ENCODE assay signal across 8 cellular contexts in the genomic region with DNA sequence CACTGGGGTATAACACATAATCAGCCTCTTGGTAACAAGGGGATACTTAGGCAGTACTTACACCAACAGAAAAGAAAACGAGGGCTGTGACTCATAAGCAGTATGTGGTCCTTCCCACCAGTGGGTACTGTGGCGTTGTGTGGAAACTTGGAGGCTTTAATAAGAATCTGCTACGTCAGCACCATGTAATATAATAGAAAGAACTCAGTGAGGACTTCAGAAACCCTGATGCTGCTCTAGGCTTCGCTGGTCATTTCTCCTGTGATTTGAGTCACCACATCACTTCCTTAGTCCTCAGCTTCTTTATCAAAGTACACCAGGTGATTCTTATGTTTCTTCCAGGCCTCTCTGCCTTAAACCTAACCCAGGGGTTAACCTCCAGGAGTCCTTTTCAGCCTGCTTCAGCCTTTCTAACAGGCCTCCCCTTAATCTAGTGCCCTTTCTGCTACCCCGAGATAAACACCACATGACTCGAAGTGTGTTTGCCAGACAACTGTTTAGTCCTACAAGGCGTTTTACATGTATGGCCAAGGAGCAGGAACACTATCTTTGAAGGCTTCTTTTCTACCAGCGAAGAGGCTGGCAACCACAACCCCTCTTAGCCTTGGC.
DNase-seq lines count a peak whose midpoint lies in the region; ATAC-seq and TF ChIP-seq lines count a peak whose summit lies in the region.

No MANE protein-coding gene starts in this region.

- H3K36me3 ChIP-seq in SK-N-SH (replicated peaks in 1 of 2; ENCODE audit: control insufficient read depth in 1 of 2, insufficient read depth in 2 of 2, low read length in 1 of 2), result no peaks in the 10 kb centered on the region

- 82% methylated on average over 8 of the region's 8 CpGs for WGBS in SK-N-SH (ENCODE audit: low lambda C conversion rate)

- CTCF ChIA-PET in SK-N-SH (lab: Yijun Ruan, JAX), result interaction anchor here (1.4 kb wide), 1 partner anchor 92 kb away, joined by 3 read pairs; no protein-coding TSS in a partner anchor

- no peak overlapping the region; a peak in 1 of 4 replicates for H3K27ac ChIP-seq in SK-N-SH (ENCODE audit: low read depth in 2 of 2, low read length in 1 of 2)

- H3K9me3 ChIP-seq in SK-N-SH, result no peaks in the 10 kb centered on the region

- H3K79me2 ChIP-seq in SK-N-SH (ENCODE audit: insufficient read depth), result peaks cover 19% of the 10 kb centered on the region; the same call in 1 of the 2 replicates

- peaks cover 9% of the 10 kb centered on the region for H3F3A ChIP-seq in SK-N-SH (replicated peaks; ENCODE audit: insufficient read depth)

- ATAC-seq in HG02588 (IDR thresholded peaks at IDR 0.05; ENCODE audit: unreplicated experiment), result peak; percentile 54
- peak; percentile 65 for ATAC-seq in stimulated activated naive CD8-positive, alpha-beta T cell treated with anti-CD3 and anti-CD28 coated beads, Interleukin-15, Interleukin-2, amounts not matched to agents 100 U/mL and 50 U/mL, for 24 hours

- H3K9me2 ChIP-seq in SK-N-SH, result no peaks in the 10 kb centered on the region

- H3K4me1 ChIP-seq in SK-N-SH (ENCODE audit: control insufficient read depth in 1 of 2, insufficient read depth in 2 of 2, low read depth in 1 of 2, low read length in 1 of 2), result peaks cover 2 to 24% of the 10 kb centered on the region in 2 experiments; a peak in 3 of 4 replicates

- no peaks in the 10 kb centered on the region for H4K20me1 ChIP-seq in SK-N-SH (ENCODE audit: insufficient read depth)

- POLR2A ChIA-PET in SK-N-SH (lab: Yijun Ruan, JAX), result no interaction called here

- no peak overlapping the region for H2AFZ ChIP-seq in SK-N-SH (ENCODE audit: low read depth)

- TF ChIP-seq EP300 in SK-N-SH (IDR thresholded peaks at IDR 0.05; ENCODE audit: borderline replicate concordance in 1 of 2, low read depth in 1 of 2, low read length in 1 of 2), result no peak

- DNase-seq in SK-N-SH (no peak), astrocyte of the hippocampus (ENCODE audit: low read depth, low spot score) (peak; percentile 93), lung microvascular endothelial cell (ENCODE audit: low read depth in 2 of 2) (peak; percentile 49 to 82), GOT3 (lab: John Stamatoyannopoulos, UW) (no peak), NCI-H1436 (lab: John Stamatoyannopoulos, UW) (no peak)
- DNase-seq in stimulated activated naive CD8-positive, alpha-beta T cell treated with anti-CD3 and anti-CD28 coated beads, Interleukin-15, Interleukin-2, amounts not matched to agents 100 U/mL and 50 U/mL, for 24 hours, result peak; percentile 68

- no peak overlapping the region for H3K9ac ChIP-seq in SK-N-SH

- no peaks in the 10 kb centered on the region for H3K27me3 ChIP-seq in SK-N-SH (ENCODE audit: insufficient read depth)

- TF ChIP-seq CTCF in GM12874 (IDR thresholded peaks at IDR 0.05; ENCODE audit: insufficient read depth, low read depth, low read length) (0 out of 2 replicates have a peak, but pooled peaks have one; percentile 4), SK-N-SH (IDR thresholded peaks at IDR 0.05) (0 out of 2 replicates have a peak, but pooled peaks have one; percentile 15)

- H3K4me2 ChIP-seq in SK-N-SH, result no peak overlapping the region

- H3K4me3 ChIP-seq in SK-N-SH (ENCODE audit: low read depth in 2 of 2, low read length in 1 of 2), result no peak overlapping the region

- no peak for TF ChIP-seq RAD21 in SK-N-SH (IDR thresholded peaks at IDR 0.05; ENCODE audit: low read length)

TF ChIP-seq in SK-N-SH, 30 proteins besides CTCF, POLR2A, EP300 and RAD21:
- no peak for TF ChIP-seq FOSL2 (IDR thresholded peaks at IDR 0.05; ENCODE audit: borderline replicate concordance, low read depth)

Comparison
In these comparisons a context has a peak if more than half of its experiments do, and no peak if none do; other contexts are left out.
1. DNase-seq: peak in astrocyte of the hippocampus (single experiment), lung microvascular endothelial cell (2 of 2) and stimulated activated naive CD8-positive, alpha-beta T cell treated with anti-CD3 and anti-CD28 coated beads, Interleukin-15, Interleukin-2, amounts not matched to agents 100 U/mL and 50 U/mL, for 24 hours (single experiment); none in SK-N-SH (single experiment), GOT3 (single experiment) and NCI-H1436 (single experiment).